Comparison of ENCODE assay signal across 37 cellular contexts in the genomic region with DNA sequence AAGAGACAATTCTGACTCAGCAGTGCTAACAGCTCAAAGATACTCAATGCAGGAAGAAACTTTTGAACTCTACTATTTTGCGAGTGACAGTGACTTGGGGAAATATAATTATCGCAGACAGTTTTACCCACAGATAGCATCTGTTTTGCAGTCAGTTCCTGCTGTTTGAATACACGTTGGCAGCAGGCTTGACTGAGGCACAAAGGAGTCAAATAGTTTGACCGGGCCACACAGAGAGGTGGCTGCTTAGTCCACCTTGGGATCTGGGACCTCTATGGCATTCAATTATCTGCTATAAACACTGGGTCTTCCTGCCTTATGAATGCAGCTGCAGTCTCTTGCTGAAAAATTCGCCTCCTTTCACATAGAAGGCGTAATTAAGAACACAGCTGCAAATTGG. TPM values are rescaled to one million over a fixed set of nuclear protein-coding genes. Genes with fewer than 3 reads are reported as not detected.
"Had no signal": no experiment of that assay in that cellular context is flagged by ENCODE, and none has a peak within 500 bp of the region (broad histone marks: within the 10 kb centered on the region; RNA-seq: fewer than 3 reads in every experiment).

No MANE protein-coding gene starts in this region.

- H3K9me3 Mint-ChIP-seq: activated CD8-positive, alpha-beta T cell treated with anti-CD3 and anti-CD28 coated beads for 36 hours; activated naive CD8-positive, alpha-beta T cell treated with anti-CD3 and anti-CD28 coated beads for 36 hours; activated T-cell treated with anti-CD3 and anti-CD28 coated beads, Interleukin-2, amount 50 U/mL, for 72 hours; activated T-helper 17 cell treated with anti-CD3 and anti-CD28 coated beads, Interleukin-2, amount 50 U/mL, for 72 hours; T-helper 1 cell treated with Interleukin-12 subunit alpha and Interleukin-12 subunit beta and Interleukin-4 antibody, amounts not matched to agents 30 μg/mL and 1 μg/mL, for 36 hours; T-helper 2 cell treated with Interferon-gamma antibody and Interleukin-4, amounts not matched to agents 5 μg/mL and 100 μg/mL, for 36 hours had no signal

- H3K27me3 ChIP-seq: brain microvascular endothelial cell had no signal

- H3K36me3 ChIP-seq: brain microvascular endothelial cell, MG63 had no signal

- H3K4me3 ChIP-seq: MG63 had no signal

- H3K27ac Mint-ChIP-seq: activated CD8-positive, alpha-beta T cell treated with anti-CD3 and anti-CD28 coated beads for 36 hours; activated naive CD8-positive, alpha-beta T cell treated with anti-CD3 and anti-CD28 coated beads for 36 hours; activated T-cell treated with anti-CD3 and anti-CD28 coated beads, Interleukin-2, amount 50 U/mL, for 72 hours; activated T-helper 17 cell treated with anti-CD3 and anti-CD28 coated beads, Interleukin-2, amount 50 U/mL, for 72 hours; T-helper 1 cell treated with Interleukin-12 subunit alpha and Interleukin-12 subunit beta and Interleukin-4 antibody, amounts not matched to agents 30 μg/mL and 1 μg/mL, for 36 hours; T-helper 2 cell treated with Interferon-gamma antibody and Interleukin-4, amounts not matched to agents 5 μg/mL and 100 μg/mL, for 36 hours had no signal

- H3K27me3 Mint-ChIP-seq: activated CD8-positive, alpha-beta T cell treated with anti-CD3 and anti-CD28 coated beads for 36 hours; activated naive CD8-positive, alpha-beta T cell treated with anti-CD3 and anti-CD28 coated beads for 36 hours had no signal

- H3K9me3 ChIP-seq: MG63, SK-N-SH had no signal

- H3K36me3 Mint-ChIP-seq: activated naive CD8-positive, alpha-beta T cell treated with anti-CD3 and anti-CD28 coated beads for 36 hours had no signal

- H3K4me2 ChIP-seq: SK-N-SH had no signal

- DNase-seq: activated CD4-positive, alpha-beta T cell treated with anti-CD3 and anti-CD28 coated beads for 1 hour; activated CD4-positive, alpha-beta T cell treated with anti-CD3 and anti-CD28 coated beads for 48 hours; activated CD4-positive, CD25-positive, alpha-beta regulatory T cell; activated CD8-positive, alpha-beta T cell treated with anti-CD3 and anti-CD28 coated beads for 36 hours; activated effector memory CD4-positive, alpha-beta T cell treated with anti-CD3 and anti-CD28 coated beads, Interleukin-2, amount 50 U/mL, for 16 hours; activated naive CD4-positive, alpha-beta T cell; activated naive CD4-positive, alpha-beta T cell treated with anti-CD3 and anti-CD28 coated beads, Interleukin-2, amount 50 U/mL, for 16 hours; activated naive CD8-positive, alpha-beta T cell treated with anti-CD3 and anti-CD28 coated beads for 36 hours; activated T-cell treated with anti-CD3 and anti-CD28 coated beads, Interleukin-2, amount 50 U/mL, for 1 hour; activated T-cell treated with anti-CD3 and anti-CD28 coated beads, Interleukin-2, amount 50 U/mL, for 72 hours; amniotic stem cell; aorta; brain microvascular endothelial cell; central memory CD4-positive, alpha-beta T cell; Kasumi-1; KG1; MG63; NCI-H1092; NCI-H1417; NCI-H146; NCI-H187; NCI-H2029 treated with DMSO at 0.1 percent for 48 hours; NCI-H226; NCI-H524 treated with DMSO at 0.1 percent for 48 hours; NCI-H748 treated with DMSO at 0.1 percent for 48 hours; NK-92 treated with Interleukin-12 subunit alpha and Interleukin-12 subunit beta, amount 100 ng/mL, for 24 hours; SK-N-SH had no signal

- H3K4me3 Mint-ChIP-seq: activated CD8-positive, alpha-beta T cell treated with anti-CD3 and anti-CD28 coated beads for 36 hours; activated naive CD8-positive, alpha-beta T cell treated with anti-CD3 and anti-CD28 coated beads for 36 hours; activated T-cell treated with anti-CD3 and anti-CD28 coated beads, Interleukin-2, amount 50 U/mL, for 72 hours; activated T-helper 17 cell treated with anti-CD3 and anti-CD28 coated beads, Interleukin-2, amount 50 U/mL, for 72 hours; T-helper 1 cell treated with Interleukin-12 subunit alpha and Interleukin-12 subunit beta and Interleukin-4 antibody, amounts not matched to agents 30 μg/mL and 1 μg/mL, for 36 hours; T-helper 2 cell treated with Interferon-gamma antibody and Interleukin-4, amounts not matched to agents 5 μg/mL and 100 μg/mL, for 36 hours had no signal

- H3K4me1 Mint-ChIP-seq: activated naive CD8-positive, alpha-beta T cell treated with anti-CD3 and anti-CD28 coated beads for 36 hours; activated T-helper 17 cell treated with anti-CD3 and anti-CD28 coated beads, Interleukin-2, amount 50 U/mL, for 72 hours had no signal

- H3K9me2 ChIP-seq: SK-N-SH had no signal

- ATAC-seq: activated CD8-positive, alpha-beta T cell treated with anti-CD3 and anti-CD28 coated beads for 36 hours; activated T-cell treated with anti-CD3 and anti-CD28 coated beads, Interleukin-2, amount 50 U/mL, for 72 hours; activated T-helper 17 cell treated with anti-CD3 and anti-CD28 coated beads, Interleukin-2, amount 50 U/mL, for 72 hours; Right ventricle myocardium inferior had no signal

- H3K27ac ChIP-seq: brain microvascular endothelial cell, RWPE1, VCaP had no signal

RNA-seq across cellular contexts. Expression of a gene that starts 56.4 kb away (rescaled TPM):
- total RNA-seq: activated CD8-positive, alpha-beta memory T cell treated with anti-CD3 and anti-CD28 coated beads for 36 hours; activated CD8-positive, alpha-beta T cell treated with anti-CD3 and anti-CD28 coated beads for 36 hours; activated naive CD8-positive, alpha-beta T cell treated with anti-CD3 and anti-CD28 coated beads for 36 hours; activated T-cell treated with anti-CD3 and anti-CD28 coated beads, Interleukin-2, amount 50 U/mL, for 72 hours; activated T-helper 17 cell treated with anti-CD3 and anti-CD28 coated beads, Interleukin-2, amount 50 U/mL, for 72 hours; aorta; cerebellum; NCI-H460; PC-3; Right ventricle myocardium inferior had no signal
- polyA plus RNA-seq: aorta, SK-N-SH had no signal
